In the genomic region with DNA sequence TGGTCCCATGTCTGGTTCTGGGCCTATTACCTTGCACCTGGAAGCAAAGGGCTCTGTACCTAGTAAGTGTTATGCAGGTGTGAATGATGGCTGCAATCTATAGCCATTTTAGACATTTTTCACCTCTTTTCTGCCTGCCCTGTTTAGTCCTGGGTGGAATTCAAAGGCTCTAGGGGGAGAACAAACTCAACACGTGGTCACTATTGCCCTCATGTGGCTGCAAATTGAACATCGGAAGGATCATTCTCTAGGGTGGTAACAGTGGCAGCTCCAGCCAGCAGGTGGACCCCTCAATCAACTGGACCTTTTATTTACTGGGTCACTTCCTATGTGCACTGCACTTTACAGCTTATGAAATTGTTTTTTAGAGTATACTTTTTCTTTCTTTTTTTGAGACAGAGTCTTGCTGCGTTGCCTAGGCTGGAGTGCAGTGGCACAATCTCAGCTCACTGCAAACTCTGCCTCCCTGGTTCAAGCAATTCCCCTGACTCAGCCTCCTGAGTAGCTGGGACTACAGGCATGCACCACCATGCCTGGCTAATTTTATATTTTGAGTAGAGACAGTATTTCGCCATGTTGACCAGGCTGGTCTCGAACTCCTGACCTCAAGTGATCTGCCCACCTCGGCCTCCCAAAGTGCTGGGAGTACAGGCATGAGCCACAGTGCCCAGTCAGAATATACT, we compare ENCODE assay signal across 8 cellular contexts. TPM values are rescaled to one million over a fixed set of nuclear protein-coding genes. Genes with fewer than 3 reads are reported as not detected.
DNase-seq lines count a peak whose midpoint lies in the region; ATAC-seq, FAIRE-seq and TF ChIP-seq lines count a peak whose summit lies in the region.
"Not testable (repeated sequence)": the region's sequence is repeated elsewhere in the genome, so short reads cannot be mapped to it uniquely, and the experiment has no call there.

No MANE protein-coding gene starts in this region.

- peak; percentile 32 for TF ChIP-seq CTCF in natural killer cell (IDR thresholded peaks at IDR 0.05)

- not testable (repeated sequence) for H3K27me3 Mint-ChIP-seq in natural killer cell (ENCODE audit: low read depth in 2 of 2)

- not testable (repeated sequence) for H3K4me1 Mint-ChIP-seq in natural killer cell

- DNase-seq in DMS 273 treated with DMSO at 0.1 percent for 48 hours (lab: John Stamatoyannopoulos, UW), result peak; percentile 51
- DNase-seq in HT-29 (ENCODE audit: low spot score), result peak; percentile 89
- DNase-seq in NCI-H460 (ENCODE audit: extremely low read depth, low read depth), result peak; percentile 69
- DNase-seq in anterior cingulate cortex (lab: John Stamatoyannopoulos, UW), result peak in 53 of 58 donors; percentile 4 to 74 (median 46)
- DNase-seq in glomerular visceral epithelial cell (ENCODE audit: extremely low spot score), result peak; percentile 66
- not testable (repeated sequence) for DNase-seq in natural killer cell
- DNase-seq in stimulated activated naive CD4-positive, alpha-beta T cell treated with Interleukin-2 at 50 U/mL for 16 hours (lab: John Stamatoyannopoulos, UW), result peak; percentile 24

- not testable (repeated sequence) for H3K27ac Mint-ChIP-seq in natural killer cell

- H3K4me3 Mint-ChIP-seq in natural killer cell, result not testable (repeated sequence)

- not testable (repeated sequence) for H3K9me3 Mint-ChIP-seq in natural killer cell

- peak; percentile 89 for FAIRE-seq in TTC549 (lab: Jason Lieb, UNC)

- intact Hi-C loops in natural killer cell (cut with micrococcal nuclease), result loop anchor here (2.0 kb wide), 2 partner anchors 193 to 305 kb away; no protein-coding TSS in a partner anchor

- H3K36me3 Mint-ChIP-seq in natural killer cell, result not testable (repeated sequence)

- ATAC-seq in natural killer cell, result peak in 2 of 3 donors; percentile 38 to 72

RNA-seq across cellular contexts. Expression of a gene that starts 16.6 kb away (rescaled TPM):
- total RNA-seq in HT-29 (2014; rRNA removed; shearing (Covaris generic)), result not detected in 2 replicates
- total RNA-seq in NCI-H460 (2014; rRNA removed; shearing (Covaris generic)), result not detected in 2 replicates
- not detected in 2 replicates for polyA plus RNA-seq in NCI-H460 (2014; cell fraction: nucleus; rRNA removed)
- total RNA-seq in natural killer cell, result not detected

RNA-seq across cellular contexts. Expression of a gene that starts 42.3 kb away (rescaled TPM):
- total RNA-seq in HT-29 (2014; rRNA removed; shearing (Covaris generic)), result not detected in 2 replicates
- not detected in 2 replicates for total RNA-seq in NCI-H460 (2014; rRNA removed; shearing (Covaris generic))
- polyA plus RNA-seq in NCI-H460 (2014; cell fraction: nucleus; rRNA removed), result not detected in 2 replicates
- not detected for total RNA-seq in natural killer cell
